8 cellular contexts compared by ENCODE assay signal in the genomic region with DNA sequence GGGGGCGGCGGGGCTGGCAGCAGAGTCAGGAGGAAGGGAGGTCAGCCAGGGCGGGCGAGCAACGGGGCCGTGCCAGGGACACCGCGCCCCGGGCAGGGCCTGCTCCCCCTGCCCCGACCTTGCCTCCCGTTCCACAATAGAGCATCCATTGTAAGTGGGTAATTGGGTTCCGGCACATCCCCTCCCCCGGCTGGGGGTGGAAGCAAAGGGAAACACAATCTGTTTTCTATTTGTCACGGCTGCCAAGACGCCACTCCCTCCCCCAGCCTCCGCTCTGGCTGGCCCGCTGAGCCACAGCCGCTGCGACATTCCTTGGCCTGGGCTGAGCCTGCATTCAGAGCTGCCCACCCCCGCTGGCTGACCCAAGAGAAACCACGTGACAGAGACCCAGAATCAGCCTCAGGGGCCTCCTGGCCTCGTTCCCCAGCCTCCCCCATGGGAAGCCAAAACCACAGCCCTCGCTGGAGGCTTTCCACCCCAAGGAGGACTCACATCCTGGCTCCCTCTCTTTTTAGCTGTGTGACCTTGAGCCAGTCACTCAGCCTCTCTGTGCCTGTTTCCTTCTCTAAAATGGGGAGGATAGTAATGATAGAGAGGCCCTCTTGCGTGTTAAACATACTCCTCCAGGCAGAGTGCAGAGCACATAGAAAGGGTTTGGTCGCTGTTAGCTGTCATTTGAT.
A peak's percentile ranks its signal among the peaks of the same experiment; 100 is the strongest.
DNase-seq lines count a peak whose midpoint lies in the region; ATAC-seq, FAIRE-seq and TF ChIP-seq lines count a peak whose summit lies in the region.

No MANE protein-coding gene starts in this region.

- H3K36me3 ChIP-seq in bronchial epithelial cell (ENCODE audit: control insufficient read depth, insufficient read depth, low read length) (no peaks in the 10 kb centered on the region), iPS-20b (ENCODE audit: insufficient read depth, low read depth, low read length) (no peaks in the 10 kb centered on the region), gastrocnemius medialis (no peaks in the 10 kb centered on the region)

- intact Hi-C loops in gastrocnemius medialis (cut with DNase I; ENCODE audit: low total_unique reads), result loop anchor here (5.0 kb wide), 1 partner anchor 229 kb away; no protein-coding TSS in a partner anchor

- H3K4me3 ChIP-seq in bronchial epithelial cell (ENCODE audit: low read depth, low read length) (no peak overlapping the region), iPS-20b (ENCODE audit: low read length) (peak overlapping the region; percentile 21; the same call in 1 of the 2 replicates), gastrocnemius medialis (peak overlapping the region in 1 of 4 donors; percentile 22)

- peak in 1 of 2 donors; percentile 10 for TF ChIP-seq POLR2A in gastrocnemius medialis (IDR thresholded peaks at IDR 0.05)

- peak overlapping the region; percentile 44; the same call in 1 of the 2 replicates for H3K9ac ChIP-seq in iPS-20b (ENCODE audit: low read depth, low read length)

- H3K27me3 ChIP-seq in bronchial epithelial cell (ENCODE audit: control insufficient read depth, insufficient read depth, low read length) (no peaks in the 10 kb centered on the region), iPS-20b (ENCODE audit: insufficient read depth, low read length) (no peaks in the 10 kb centered on the region), gastrocnemius medialis (no peaks in the 10 kb centered on the region)

- FAIRE-seq in bronchial epithelial cell (lab: Jason Lieb, UNC), result no peak

- no peak for TF ChIP-seq CTCF in bronchial epithelial cell (IDR thresholded peaks at IDR 0.05; ENCODE audit: insufficient read depth, low read length, severe bottlenecking)
- no peak for TF ChIP-seq CTCF in gastrocnemius medialis (IDR thresholded peaks at IDR 0.05 in 4 of 5, conservative IDR thresholded peaks at IDR 0.05 in 1 of 5)

- H3K27ac ChIP-seq in iPS-20b (ENCODE audit: low read length), result peak overlapping the region; percentile 68
- H3K27ac ChIP-seq in gastrocnemius medialis, result peak overlapping the region; percentile 75 to 93 (median 89)

- DNase-seq in DMS 273 (lab: John Stamatoyannopoulos, UW; ENCODE audit: unreplicated experiment) (peak; percentile 94), HuH-7.5 (ENCODE audit: low spot score) (peak; percentile 59), OCI-M1 (lab: John Stamatoyannopoulos, UW) (peak; percentile 89), bronchial epithelial cell (ENCODE audit: low read depth) (peak; percentile 52), gastrocnemius medialis (peak; percentile 91 to 92)
- DNase-seq in activated CD8-positive, alpha-beta memory T cell treated with anti-CD3 and anti-CD28 coated beads for 24 hours, result no peak

- peak; percentile 80 to 86 for ATAC-seq in gastrocnemius medialis
- no peak for ATAC-seq in GM21526 (IDR thresholded peaks at IDR 0.05; ENCODE audit: low FRiP score, unreplicated experiment)

- H3K9me3 ChIP-seq in iPS-20b (ENCODE audit: insufficient read depth, low read depth, low read length), result no peaks in the 10 kb centered on the region
- H3K9me3 ChIP-seq in gastrocnemius medialis, result no peaks in the 10 kb centered on the region

- H3K4me1 ChIP-seq in iPS-20b (ENCODE audit: insufficient read depth, low read length) (peaks cover 11% of the 10 kb centered on the region; the same call in 1 of the 2 replicates), gastrocnemius medialis (peaks cover 25 to 32% of the 10 kb centered on the region in 2 donors)

- in situ Hi-C loops in gastrocnemius medialis (cut with MboI; ENCODE audit: low sequenced_read_pairs in 4 of 4), result no loop called here
